24 cellular contexts compared by ENCODE assay signal in genomic region chr21:41846033-41846317, GRCh38.
"Had no signal": no experiment of that assay in that cellular context is flagged by ENCODE, and none has a peak within 500 bp of the region (broad histone marks: within the 10 kb centered on the region; RNA-seq: fewer than 3 reads in every experiment).

No MANE protein-coding gene starts in this region.

- H3K27ac ChIP-seq: left lung, prostate gland, thoracic aorta had no signal

- H3K9me3 ChIP-seq: prostate gland had no signal

- H3K27ac Mint-ChIP-seq: activated CD4-positive, alpha-beta memory T cell treated with anti-CD3 and anti-CD28 coated beads, Interleukin-2, amount 10 ng/mL, durations not matched to agents 7 days and 5 days; activated naive CD8-positive, alpha-beta T cell treated with anti-CD3 and anti-CD28 coated beads, Interleukin-2, amount 50 U/mL, for 24 hours; activated T-helper 1 cell treated with anti-CD3 and anti-CD28 coated beads, Interleukin-12 subunit alpha, Interleukin-12 subunit beta, Interleukin-2, Interleukin-4 antibody, amounts not matched to agents 30 ng/mL and 10 ng/mL and 1 ng/mL, durations not matched to agents 14 hours and 24 hours and 36 hours; T-helper 1 cell treated with Interleukin-12 subunit alpha and Interleukin-12 subunit beta and Interleukin-4 antibody, amounts not matched to agents 30 μg/mL and 1 μg/mL, for 36 hours; type B pancreatic cell had no signal

- H3K36me3 ChIP-seq: prostate gland, thoracic aorta had no signal

- ATAC-seq: activated naive CD8-positive, alpha-beta T cell treated with anti-CD3 and anti-CD28 coated beads, Interleukin-2, amount 50 U/mL, for 24 hours; esophagus mucosa; left lung had no signal

- DNase-seq: activated CD4-positive, alpha-beta memory T cell treated with anti-CD3 and anti-CD28 coated beads, Interleukin-2, amount 10 ng/mL, durations not matched to agents 7 days and 5 days; activated CD4-positive, alpha-beta T cell treated with anti-CD3 and anti-CD28 coated beads for 48 hours; activated CD4-positive, CD25-positive, alpha-beta regulatory T cell; activated gamma-delta T cell; activated naive CD4-positive, alpha-beta T cell treated with anti-CD3 and anti-CD28 coated beads, Interleukin-2, amount 50 U/mL, for 16 hours; activated naive CD8-positive, alpha-beta T cell treated with anti-CD3 and anti-CD28 coated beads, Interleukin-2, amount 50 U/mL, for 24 hours; effector memory CD4-positive, alpha-beta T cell; foreskin melanocyte; glutamatergic neuron; hippocampal formation; kidney glomerular epithelial cell; naive B cell; stimulated activated CD4-positive, alpha-beta T cell treated with anti-CD3 and anti-CD28 coated beads, Interleukin-4, amount 100 ng/mL, for 24 hours; stimulated activated naive CD4-positive, alpha-beta T cell treated with Interleukin-2 at 50 U/mL for 16 hours; T1000 had no signal

- H3K27me3 Mint-ChIP-seq: activated CD4-positive, alpha-beta memory T cell treated with anti-CD3 and anti-CD28 coated beads, Interleukin-2, amount 10 ng/mL, durations not matched to agents 7 days and 5 days; activated naive CD8-positive, alpha-beta T cell treated with anti-CD3 and anti-CD28 coated beads, Interleukin-2, amount 50 U/mL, for 24 hours; naive B cell; type B pancreatic cell had no signal

- H3K4me3 Mint-ChIP-seq: activated CD4-positive, alpha-beta memory T cell treated with anti-CD3 and anti-CD28 coated beads, Interleukin-2, amount 10 ng/mL, durations not matched to agents 7 days and 5 days; activated naive CD8-positive, alpha-beta T cell treated with anti-CD3 and anti-CD28 coated beads, Interleukin-2, amount 50 U/mL, for 24 hours; activated T-helper 1 cell treated with anti-CD3 and anti-CD28 coated beads, Interleukin-12 subunit alpha, Interleukin-12 subunit beta, Interleukin-2, Interleukin-4 antibody, amounts not matched to agents 30 ng/mL and 10 ng/mL and 1 ng/mL, durations not matched to agents 14 hours and 24 hours and 36 hours; naive B cell; neural crest cell; T-helper 1 cell treated with Interleukin-12 subunit alpha and Interleukin-12 subunit beta and Interleukin-4 antibody, amounts not matched to agents 30 μg/mL and 1 μg/mL, for 36 hours; type B pancreatic cell had no signal

- H3K4me1 ChIP-seq: left lung, prostate gland had no signal

- H3K4me3 ChIP-seq: left lung, lung, prostate gland, thoracic aorta had no signal

- H3K27me3 ChIP-seq: left lung had no signal

- H3K4me1 Mint-ChIP-seq: activated CD4-positive, alpha-beta memory T cell treated with anti-CD3 and anti-CD28 coated beads, Interleukin-2, amount 10 ng/mL, durations not matched to agents 7 days and 5 days; activated naive CD8-positive, alpha-beta T cell treated with anti-CD3 and anti-CD28 coated beads, Interleukin-2, amount 50 U/mL, for 24 hours had no signal
